ENCODE assay signal across 8 cellular contexts in the genomic region with DNA sequence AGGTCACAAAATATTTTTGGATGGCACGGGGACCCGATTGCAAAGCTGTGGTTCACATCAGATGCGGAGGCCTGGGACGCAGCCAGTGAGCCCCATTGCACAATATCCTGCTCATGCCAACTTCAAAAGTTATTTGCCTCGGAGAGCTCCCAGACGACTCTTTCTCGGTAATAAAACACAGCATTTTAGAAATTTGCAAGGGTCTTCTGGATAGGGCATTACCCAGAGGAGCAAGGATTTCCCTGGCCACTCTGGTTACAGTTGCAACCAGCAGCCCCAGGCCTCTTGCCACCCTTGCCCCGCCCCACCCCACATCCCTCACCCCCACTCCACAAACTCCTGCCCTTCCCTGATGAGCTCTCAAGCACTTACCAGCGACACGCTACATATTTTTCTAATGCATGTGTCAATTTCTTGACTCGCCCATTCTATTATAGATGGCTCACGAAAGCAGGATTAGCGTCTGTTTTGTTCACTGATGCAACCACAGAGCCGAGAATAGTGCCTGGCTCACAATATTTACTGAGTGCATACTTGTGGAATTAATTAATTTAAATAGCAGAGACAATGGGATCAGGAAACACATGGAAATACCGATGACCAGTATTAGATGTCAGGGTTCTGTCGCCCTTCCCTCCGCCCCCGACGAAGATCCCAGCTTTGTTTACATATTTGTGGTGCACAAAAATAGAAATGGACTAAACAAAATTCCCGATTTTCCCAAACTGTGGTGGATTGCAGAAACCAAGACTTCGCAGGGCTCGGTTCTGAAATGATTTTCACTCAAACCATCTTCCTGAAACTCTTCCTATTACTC.
DNase-seq lines count a peak whose midpoint lies in the region; ATAC-seq lines count a peak whose summit lies in the region.

No MANE protein-coding gene starts in this region.

- H3K4me3 Mint-ChIP-seq in dendritic cell treated with granulocyte-macrophage colony-stimulating factor and Interleukin-4, amounts not matched to agents 40 ng/mL and 50 ng/mL, for 4 days: peak overlapping the region; percentile 36

- no peak overlapping the region for H2BK15ac ChIP-seq in mesendoderm (replicated peaks; ENCODE audit: low read depth)

- H3K79me1 ChIP-seq in mesendoderm (ENCODE audit: low read length): no peaks in the 10 kb centered on the region

- no peak overlapping the region for H3K9ac ChIP-seq in mesendoderm (ENCODE audit: low read length)

- no peaks in the 10 kb centered on the region for H3K27me3 ChIP-seq in effector memory CD4-positive, alpha-beta T cell (replicated peaks; ENCODE audit: control insufficient read depth, insufficient read depth, low read length, poor library complexity, severe bottlenecking)
- H3K27me3 ChIP-seq in mesendoderm (ENCODE audit: insufficient read depth, low read length, poor library complexity): no peaks in the 10 kb centered on the region

- no peak for ATAC-seq in GM19351 (IDR thresholded peaks at IDR 0.05; ENCODE audit: unreplicated experiment)

- intact Hi-C loops in dendritic cell treated with granulocyte-macrophage colony-stimulating factor and Interleukin-4, amounts not matched to agents 40 ng/mL and 50 ng/mL, for 4 days (cut with micrococcal nuclease): no loop called here

- DNase-seq in DMS153 (lab: John Stamatoyannopoulos, UW): peak; percentile 85
- DNase-seq in NCI-H345 treated with DMSO at 0.1 percent for 48 hours (lab: John Stamatoyannopoulos, UW; ENCODE audit: unreplicated experiment): peak; percentile 78
- DNase-seq in myocyte (ENCODE audit: low read depth): peak; percentile 99
- DNase-seq in HuH-7 (ENCODE audit: low spot score): no peak
- DNase-seq in effector memory CD4-positive, alpha-beta T cell: no peak
- DNase-seq in mesendoderm: no peak

- no CpG with 5 or more reads among the region's 22 CpGs for WGBS in mesendoderm (ENCODE audit: extremely low coverage, insufficient coverage, low lambda C conversion rate)

- no peak overlapping the region for H2BK120ac ChIP-seq in mesendoderm (ENCODE audit: low read depth, low read length)

- no peak overlapping the region for H4K8ac ChIP-seq in mesendoderm (ENCODE audit: low read depth, low read length)

- no peak overlapping the region for H3K18ac ChIP-seq in mesendoderm (ENCODE audit: low read length)

- no peak overlapping the region for H2AK5ac ChIP-seq in mesendoderm (ENCODE audit: low read length)

- H3K9me3 Mint-ChIP-seq in dendritic cell treated with granulocyte-macrophage colony-stimulating factor and Interleukin-4, amounts not matched to agents 40 ng/mL and 50 ng/mL, for 4 days: no peaks in the 10 kb centered on the region

- peaks cover 8% of the 10 kb centered on the region for H3K27me3 Mint-ChIP-seq in dendritic cell treated with granulocyte-macrophage colony-stimulating factor and Interleukin-4, amounts not matched to agents 40 ng/mL and 50 ng/mL, for 4 days

- no peak overlapping the region for H3K23ac ChIP-seq in mesendoderm (ENCODE audit: low read length)

- H3K56ac ChIP-seq in mesendoderm (ENCODE audit: low read length): no peak overlapping the region

- H3K4me2 ChIP-seq in mesendoderm (ENCODE audit: low read length): no peak overlapping the region

- no peak overlapping the region for H3K4me3 ChIP-seq in effector memory CD4-positive, alpha-beta T cell (ENCODE audit: insufficient read depth, low read depth, low read length, poor library complexity, severe bottlenecking)
- no peak overlapping the region for H3K4me3 ChIP-seq in mesendoderm (ENCODE audit: low read length)

- H3K4me1 Mint-ChIP-seq in dendritic cell treated with granulocyte-macrophage colony-stimulating factor and Interleukin-4, amounts not matched to agents 40 ng/mL and 50 ng/mL, for 4 days (ENCODE audit: low read depth): peaks cover 43% of the 10 kb centered on the region

- no peaks in the 10 kb centered on the region for H3K4me1 ChIP-seq in effector memory CD4-positive, alpha-beta T cell (ENCODE audit: control insufficient read depth, insufficient read depth, low read length, poor library complexity, severe bottlenecking)
- H3K4me1 ChIP-seq in mesendoderm (ENCODE audit: control insufficient read depth, low read depth, low read length): no peaks in the 10 kb centered on the region

- H3K27ac ChIP-seq in effector memory CD4-positive, alpha-beta T cell (ENCODE audit: insufficient read depth, low read length, poor library complexity, severe bottlenecking): no peak overlapping the region
- H3K27ac ChIP-seq in mesendoderm (ENCODE audit: low read depth, low read length): no peak overlapping the region

- peak overlapping the region; percentile 25 for H3K27ac Mint-ChIP-seq in dendritic cell treated with granulocyte-macrophage colony-stimulating factor and Interleukin-4, amounts not matched to agents 40 ng/mL and 50 ng/mL, for 4 days

- no peak overlapping the region for H2BK5ac ChIP-seq in mesendoderm (ENCODE audit: low read length)

- H3K9me3 ChIP-seq in effector memory CD4-positive, alpha-beta T cell (ENCODE audit: control insufficient read depth, low read length): no peaks in the 10 kb centered on the region

- H4K5ac ChIP-seq in mesendoderm (ENCODE audit: low read length): no peak overlapping the region

- no peaks in the 10 kb centered on the region for H3K79me2 ChIP-seq in mesendoderm (ENCODE audit: control insufficient read depth, insufficient read depth, low read length)

- H3K36me3 Mint-ChIP-seq in dendritic cell treated with granulocyte-macrophage colony-stimulating factor and Interleukin-4, amounts not matched to agents 40 ng/mL and 50 ng/mL, for 4 days (ENCODE audit: low read depth): no peaks in the 10 kb centered on the region

- no peaks in the 10 kb centered on the region for H3K36me3 ChIP-seq in effector memory CD4-positive, alpha-beta T cell (ENCODE audit: control insufficient read depth, insufficient read depth, low read length)
- H3K36me3 ChIP-seq in mesendoderm (ENCODE audit: control insufficient read depth, insufficient read depth, low read length): no peaks in the 10 kb centered on the region

- H3K4ac ChIP-seq in mesendoderm (ENCODE audit: low read depth, low read length): no peak overlapping the region

Comparison
In these comparisons a context has a peak if more than half of its experiments do, and no peak if none do; other contexts are left out.
1. DNase-seq: peak in DMS153 (single experiment), NCI-H345 treated with DMSO at 0.1 percent for 48 hours (single experiment) and myocyte (single experiment); none in HuH-7 (single experiment), effector memory CD4-positive, alpha-beta T cell (0 of 3) and mesendoderm (single experiment).